In the genomic region with DNA sequence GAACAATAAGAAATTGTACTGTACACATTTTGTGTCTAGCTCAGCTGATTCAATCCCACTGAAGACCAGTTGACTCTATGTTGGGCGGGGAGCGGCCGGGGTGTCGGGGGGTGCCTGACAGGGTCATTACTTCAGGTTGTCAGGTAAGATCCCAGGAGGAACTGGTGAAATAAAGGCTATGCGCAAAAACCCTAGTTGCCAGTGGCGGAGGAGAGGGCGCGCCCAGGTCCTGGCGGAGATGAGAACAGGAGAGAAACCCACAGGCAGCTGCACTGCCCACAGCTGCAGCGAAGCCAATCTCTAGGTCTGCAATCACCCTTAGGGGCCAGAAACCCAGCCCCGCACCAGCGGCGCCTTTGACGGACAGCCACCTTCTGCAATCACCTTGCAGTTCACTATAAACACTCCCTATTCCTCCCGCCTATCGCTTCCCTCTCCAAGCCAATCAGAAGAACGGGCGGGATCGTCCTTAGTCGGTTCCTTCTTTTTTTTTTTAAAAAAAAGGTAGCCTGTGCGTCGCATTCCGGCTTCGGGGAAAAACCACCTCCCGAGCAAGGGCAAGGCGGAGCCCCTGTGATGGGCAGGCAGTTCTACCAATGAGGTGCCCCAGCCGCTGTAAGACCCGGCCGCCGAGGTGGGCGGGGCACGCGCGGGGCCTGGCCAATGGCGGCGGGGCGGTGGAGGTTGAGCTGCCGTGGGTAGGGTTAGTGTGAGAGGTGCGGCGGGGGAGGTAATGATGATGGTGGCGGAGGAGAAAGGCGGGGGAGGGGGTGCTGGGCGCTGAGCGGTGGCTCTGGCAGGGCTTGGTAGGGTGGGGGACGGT, we compare ENCODE assay signal across 8 cellular contexts. TPM values are rescaled to one million over a fixed set of nuclear protein-coding genes. Genes with fewer than 3 reads are reported as not detected.
DNase-seq lines count a peak whose midpoint lies in the region; ATAC-seq and FAIRE-seq lines count a peak whose summit lies in the region.

TSS of gene EHBP1 (plus strand) at position 707 of the 823 bp plus-strand sequence. CDS start 1,479 bp downstream, outside the sequence.

- peaks cover 0 to 4% of the 10 kb centered on the region in 2 donors for H3K9me3 Mint-ChIP-seq in activated T-cell treated with anti-CD3 and anti-CD28 coated beads, Interleukin-2, amount 50 U/mL, for 72 hours

- H3K36me3 Mint-ChIP-seq in activated T-cell treated with anti-CD3 and anti-CD28 coated beads, Interleukin-2, amount 50 U/mL, for 72 hours (ENCODE audit: insufficient read depth in 2 of 2): peaks cover 8 to 12% of the 10 kb centered on the region in 2 donors

- ATAC-seq in GM21786 (IDR thresholded peaks at IDR 0.05; ENCODE audit: unreplicated experiment) (peak; percentile 94), esophagus mucosa (peak; percentile 99)
- ATAC-seq in activated T-cell treated with anti-CD3 and anti-CD28 coated beads, Interleukin-2, amount 50 U/mL, for 72 hours (replicated peaks in 1 of 2): peak; percentile 96

- H3K27me3 ChIP-seq in muscle layer of colon (ENCODE audit: control insufficient read depth in 1 of 2, insufficient read depth in 2 of 2, low read length in 2 of 2): no peaks in the 10 kb centered on the region

- H3K27ac ChIP-seq in KOPT-K1 (ENCODE audit: low read depth, low read length, poor library complexity, severe bottlenecking) (peak within 1 kb of the TSS; percentile 62), muscle layer of colon (ENCODE audit: low read depth, low read length) (peak within 1 kb of the TSS; percentile 93)

- H3K9me3 ChIP-seq in KOPT-K1 (ENCODE audit: insufficient read depth, low read length, poor library complexity, severe bottlenecking) (no peaks in the 10 kb centered on the region), muscle layer of colon (ENCODE audit: low read length) (no peaks in the 10 kb centered on the region)

- H3K4me3 ChIP-seq in muscle layer of colon (ENCODE audit: low read depth in 1 of 2, low read length in 2 of 2): peak within 1 kb of the TSS; percentile 73 to 89

- peaks cover 32% of the 10 kb centered on the region for H3K4me1 ChIP-seq in muscle layer of colon (ENCODE audit: insufficient read depth, low read length)

- H3K27ac Mint-ChIP-seq in activated T-cell treated with anti-CD3 and anti-CD28 coated beads, Interleukin-2, amount 50 U/mL, for 72 hours: peak within 1 kb of the TSS; percentile 82

- peak; percentile 93 for FAIRE-seq in RCC 7860 (lab: Jason Lieb, UNC)

- peaks cover 34% of the 10 kb centered on the region for H3K4me1 Mint-ChIP-seq in activated T-cell treated with anti-CD3 and anti-CD28 coated beads, Interleukin-2, amount 50 U/mL, for 72 hours (ENCODE audit: low read depth)

- H3K36me3 ChIP-seq in KOPT-K1 (ENCODE audit: insufficient read depth, low read length): peaks cover 6% of the 10 kb centered on the region; the same call in 1 of the 2 replicates
- H3K36me3 ChIP-seq in muscle layer of colon (ENCODE audit: insufficient read depth, low read length): no peaks in the 10 kb centered on the region

- no peaks in the 10 kb centered on the region for H3K27me3 Mint-ChIP-seq in activated T-cell treated with anti-CD3 and anti-CD28 coated beads, Interleukin-2, amount 50 U/mL, for 72 hours (ENCODE audit: low read depth)

- DNase-seq in DMS79 (lab: John Stamatoyannopoulos, UW) (peak; percentile 99), RCC 7860 (ENCODE audit: low spot score) (peak; percentile 100)
- DNase-seq in activated T-cell treated with anti-CD3 and anti-CD28 coated beads, Interleukin-2, amount 50 U/mL, for 72 hours: peak; percentile 97 to 98
- DNase-seq in stimulated activated CD8-positive, alpha-beta memory T cell treated with anti-CD3 and anti-CD28 coated beads, Interleukin-7, amount 100 ng/mL, for 24 hours (ENCODE audit: low read depth): peak; percentile 94

- peak within 1 kb of the TSS; percentile 91 to 92 for H3K4me3 Mint-ChIP-seq in activated T-cell treated with anti-CD3 and anti-CD28 coated beads, Interleukin-2, amount 50 U/mL, for 72 hours

- H3K9ac ChIP-seq in muscle layer of colon (ENCODE audit: low read length): peak within 1 kb of the TSS; percentile 75

RNA-seq across cellular contexts. Expression of gene EHBP1, which starts in this region (rescaled TPM):
- 10 to 100 TPM; 28.8 to 32.0 TPM for total RNA-seq in activated T-cell treated with anti-CD3 and anti-CD28 coated beads, Interleukin-2, amount 50 U/mL, for 72 hours
- 75.8 TPM for total RNA-seq in esophagus mucosa

Comparison
In these comparisons a context has a peak if more than half of its experiments do, and no peak if none do; other contexts are left out.
1. Peak in every context shown above with its lines: DNase-seq, ATAC-seq, H3K4me3 ChIP-seq and H3K27ac ChIP-seq.